Comparison of ENCODE assay signal across 1 cellular context in the genomic region with DNA sequence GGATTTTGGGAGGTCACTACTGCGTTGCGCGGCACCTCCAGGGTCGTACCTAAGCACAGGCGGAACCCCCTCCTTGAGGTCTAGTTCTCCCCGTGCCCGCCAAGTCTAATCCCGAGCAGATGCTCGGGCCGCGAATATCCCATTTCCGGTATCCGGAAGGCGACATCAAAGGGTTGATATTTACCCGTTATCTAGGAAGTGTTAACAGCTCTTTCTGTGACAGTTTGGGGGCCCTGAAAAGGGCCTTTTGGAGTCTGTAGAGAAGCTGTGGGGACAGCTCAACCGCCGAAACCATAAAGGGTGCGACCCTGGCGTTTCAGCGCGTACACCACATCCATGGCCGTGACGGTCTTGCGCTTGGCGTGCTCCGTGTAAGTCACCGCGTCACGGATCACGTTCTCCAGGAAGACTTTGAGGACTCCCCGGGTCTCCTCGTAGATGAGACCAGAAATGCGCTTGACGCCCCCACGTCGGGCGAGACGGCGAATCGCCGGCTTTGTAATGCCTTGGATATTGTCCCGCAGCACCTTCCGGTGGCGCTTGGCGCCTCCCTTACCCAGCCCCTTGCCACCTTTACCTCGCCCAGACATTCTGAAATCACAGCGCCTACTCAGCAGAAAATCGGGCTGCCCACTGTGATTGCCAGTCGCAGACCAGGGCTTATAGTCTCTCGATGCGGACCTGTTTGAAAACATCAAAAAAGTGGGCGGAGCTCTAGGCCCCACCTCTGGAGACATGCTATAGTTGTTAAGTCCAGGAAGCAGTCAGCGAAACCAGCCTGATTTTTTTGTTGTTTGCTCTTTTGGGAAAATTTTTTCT.
TF ChIP-seq lines count a peak whose summit lies in the region.

No MANE protein-coding gene starts in this region.

TF ChIP-seq in HepG2, 621 proteins besides CTCF, POLR2A, EP300 and RAD21 (continues in another document):
- TF ChIP-seq ZNF317 (CRISPR knock-in tag; IDR thresholded peaks at IDR 0.05) (peak; percentile 15; the same call in 1 of the 2 replicates), ZNF24 (IDR thresholded peaks at IDR 0.05) (no peak), ZIK1 (CRISPR knock-in tag; IDR thresholded peaks at IDR 0.05; ENCODE audit: borderline replicate concordance, low read depth) (no peak), MATR3 (CRISPR knock-in tag; IDR thresholded peaks at IDR 0.05) (no peak), ZNF382 (CRISPR knock-in tag; IDR thresholded peaks at IDR 0.05; ENCODE audit: borderline replicate concordance) (no peak), YEATS2 (CRISPR knock-in tag; IDR thresholded peaks at IDR 0.05; ENCODE audit: borderline replicate concordance) (peak; percentile 91), PHF20 (CRISPR knock-in tag; IDR thresholded peaks at IDR 0.05) (no peak; the same call in 1 of the 2 replicates), ZNF589 (CRISPR knock-in tag; conservative IDR thresholded peaks at IDR 0.05) (no peak), RFX1 (IDR thresholded peaks at IDR 0.05) (no peak), ZSCAN29 (CRISPR knock-in tag; conservative IDR thresholded peaks at IDR 0.05) (no peak; the same call in 1 of the 2 replicates), ZSCAN12 (CRISPR knock-in tag; IDR thresholded peaks at IDR 0.05) (no peak), PREB (CRISPR knock-in tag; IDR thresholded peaks at IDR 0.05) (no peak), PPARG (CRISPR knock-in tag; conservative IDR thresholded peaks at IDR 0.05) (peak; percentile 71), NCOA1 (CRISPR knock-in tag; IDR thresholded peaks at IDR 0.05) (no peak; the same call in 1 of the 2 replicates), NONO (IDR thresholded peaks at IDR 0.05) (no peak), NONO (CRISPR knock-in tag; conservative IDR thresholded peaks at IDR 0.05) (peak; percentile 80), NR3C1 (CRISPR knock-in tag; IDR thresholded peaks at IDR 0.05) (no peak), ZNF556 (CRISPR knock-in tag; IDR thresholded peaks at IDR 0.05; ENCODE audit: borderline replicate concordance) (peak; percentile 72; the same call in 1 of the 2 replicates), ZNF331 (CRISPR knock-in tag; IDR thresholded peaks at IDR 0.05) (peak; percentile 74; the same call in 1 of the 2 replicates), HNRNPLL (IDR thresholded peaks at IDR 0.05; ENCODE audit: low read depth, low read length, poor library complexity, severe bottlenecking) (no peak), MLLT10 (CRISPR knock-in tag; IDR thresholded peaks at IDR 0.05) (no peak), ATAD3A (CRISPR knock-in tag; IDR thresholded peaks at IDR 0.05) (no peak), AGO2 (optimal IDR thresholded peaks at IDR 0.05; ENCODE audit: low read depth, low read length) (peak; percentile 81), MBNL3 (CRISPR knock-in tag; conservative IDR thresholded peaks at IDR 0.05) (no peak), CSRNP2 (CRISPR knock-in tag; conservative IDR thresholded peaks at IDR 0.05; ENCODE audit: low read depth) (no peak), ZFP37 (CRISPR knock-in tag; IDR thresholded peaks at IDR 0.05; ENCODE audit: borderline replicate concordance) (no peak), NFAT5 (CRISPR knock-in tag; IDR thresholded peaks at IDR 0.05) (no peak), ZMAT3 (CRISPR knock-in tag; conservative IDR thresholded peaks at IDR 0.05) (peak; percentile 22; the same call in 1 of the 2 replicates), SCMH1 (CRISPR knock-in tag; IDR thresholded peaks at IDR 0.05; ENCODE audit: borderline replicate concordance) (no peak), ZNF3 (CRISPR knock-in tag; IDR thresholded peaks at IDR 0.05) (no peak; the same call in 1 of the 2 replicates), ZFP41 (CRISPR knock-in tag; IDR thresholded peaks at IDR 0.05; ENCODE audit: borderline replicate concordance) (no peak)
- TF ChIP-seq, protein P1, sequence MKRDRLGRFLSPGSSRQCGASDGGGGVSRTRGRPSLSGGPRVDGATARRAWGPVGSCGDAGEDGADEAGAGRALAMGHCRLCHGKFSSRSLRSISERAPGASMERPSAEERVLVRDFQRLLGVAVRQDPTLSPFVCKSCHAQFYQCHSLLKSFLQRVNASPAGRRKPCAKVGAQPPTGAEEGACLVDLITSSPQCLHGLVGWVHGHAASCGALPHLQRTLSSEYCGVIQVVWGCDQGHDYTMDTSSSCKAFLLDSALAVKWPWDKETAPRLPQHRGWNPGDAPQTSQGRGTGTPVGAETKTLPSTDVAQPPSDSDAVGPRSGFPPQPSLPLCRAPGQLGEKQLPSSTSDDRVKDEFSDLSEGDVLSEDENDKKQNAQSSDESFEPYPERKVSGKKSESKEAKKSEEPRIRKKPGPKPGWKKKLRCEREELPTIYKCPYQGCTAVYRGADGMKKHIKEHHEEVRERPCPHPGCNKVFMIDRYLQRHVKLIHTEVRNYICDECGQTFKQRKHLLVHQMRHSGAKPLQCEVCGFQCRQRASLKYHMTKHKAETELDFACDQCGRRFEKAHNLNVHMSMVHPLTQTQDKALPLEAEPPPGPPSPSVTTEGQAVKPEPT (CRISPR knock-in tag; IDR thresholded peaks at IDR 0.05; ENCODE audit: low read depth), result 0 out of 2 replicates have a peak, but pooled peaks have one; percentile 32
- TF ChIP-seq, protein P2, sequence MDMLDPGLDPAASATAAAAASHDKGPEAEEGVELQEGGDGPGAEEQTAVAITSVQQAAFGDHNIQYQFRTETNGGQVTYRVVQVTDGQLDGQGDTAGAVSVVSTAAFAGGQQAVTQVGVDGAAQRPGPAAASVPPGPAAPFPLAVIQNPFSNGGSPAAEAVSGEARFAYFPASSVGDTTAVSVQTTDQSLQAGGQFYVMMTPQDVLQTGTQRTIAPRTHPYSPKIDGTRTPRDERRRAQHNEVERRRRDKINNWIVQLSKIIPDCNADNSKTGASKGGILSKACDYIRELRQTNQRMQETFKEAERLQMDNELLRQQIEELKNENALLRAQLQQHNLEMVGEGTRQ (IDR thresholded peaks at IDR 0.05; ENCODE audit: low read depth, low read length), result no peak
- TF ChIP-seq, protein P2 (CRISPR knock-in tag; IDR thresholded peaks at IDR 0.05; ENCODE audit: borderline replicate concordance), result no peak
- TF ChIP-seq, protein P3, sequence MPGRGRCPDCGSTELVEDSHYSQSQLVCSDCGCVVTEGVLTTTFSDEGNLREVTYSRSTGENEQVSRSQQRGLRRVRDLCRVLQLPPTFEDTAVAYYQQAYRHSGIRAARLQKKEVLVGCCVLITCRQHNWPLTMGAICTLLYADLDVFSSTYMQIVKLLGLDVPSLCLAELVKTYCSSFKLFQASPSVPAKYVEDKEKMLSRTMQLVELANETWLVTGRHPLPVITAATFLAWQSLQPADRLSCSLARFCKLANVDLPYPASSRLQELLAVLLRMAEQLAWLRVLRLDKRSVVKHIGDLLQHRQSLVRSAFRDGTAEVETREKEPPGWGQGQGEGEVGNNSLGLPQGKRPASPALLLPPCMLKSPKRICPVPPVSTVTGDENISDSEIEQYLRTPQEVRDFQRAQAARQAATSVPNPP (CRISPR knock-in tag; IDR thresholded peaks at IDR 0.05), result peak; percentile 79; the same call in 1 of the 2 replicates
- TF ChIP-seq, protein P4, sequence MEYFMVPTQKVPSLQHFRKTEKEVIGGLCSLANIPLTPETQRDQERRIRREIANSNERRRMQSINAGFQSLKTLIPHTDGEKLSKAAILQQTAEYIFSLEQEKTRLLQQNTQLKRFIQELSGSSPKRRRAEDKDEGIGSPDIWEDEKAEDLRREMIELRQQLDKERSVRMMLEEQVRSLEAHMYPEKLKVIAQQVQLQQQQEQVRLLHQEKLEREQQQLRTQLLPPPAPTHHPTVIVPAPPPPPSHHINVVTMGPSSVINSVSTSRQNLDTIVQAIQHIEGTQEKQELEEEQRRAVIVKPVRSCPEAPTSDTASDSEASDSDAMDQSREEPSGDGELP (IDR thresholded peaks at IDR 0.05; ENCODE audit: borderline replicate concordance, low read depth), result no peak
- TF ChIP-seq, protein P5, sequence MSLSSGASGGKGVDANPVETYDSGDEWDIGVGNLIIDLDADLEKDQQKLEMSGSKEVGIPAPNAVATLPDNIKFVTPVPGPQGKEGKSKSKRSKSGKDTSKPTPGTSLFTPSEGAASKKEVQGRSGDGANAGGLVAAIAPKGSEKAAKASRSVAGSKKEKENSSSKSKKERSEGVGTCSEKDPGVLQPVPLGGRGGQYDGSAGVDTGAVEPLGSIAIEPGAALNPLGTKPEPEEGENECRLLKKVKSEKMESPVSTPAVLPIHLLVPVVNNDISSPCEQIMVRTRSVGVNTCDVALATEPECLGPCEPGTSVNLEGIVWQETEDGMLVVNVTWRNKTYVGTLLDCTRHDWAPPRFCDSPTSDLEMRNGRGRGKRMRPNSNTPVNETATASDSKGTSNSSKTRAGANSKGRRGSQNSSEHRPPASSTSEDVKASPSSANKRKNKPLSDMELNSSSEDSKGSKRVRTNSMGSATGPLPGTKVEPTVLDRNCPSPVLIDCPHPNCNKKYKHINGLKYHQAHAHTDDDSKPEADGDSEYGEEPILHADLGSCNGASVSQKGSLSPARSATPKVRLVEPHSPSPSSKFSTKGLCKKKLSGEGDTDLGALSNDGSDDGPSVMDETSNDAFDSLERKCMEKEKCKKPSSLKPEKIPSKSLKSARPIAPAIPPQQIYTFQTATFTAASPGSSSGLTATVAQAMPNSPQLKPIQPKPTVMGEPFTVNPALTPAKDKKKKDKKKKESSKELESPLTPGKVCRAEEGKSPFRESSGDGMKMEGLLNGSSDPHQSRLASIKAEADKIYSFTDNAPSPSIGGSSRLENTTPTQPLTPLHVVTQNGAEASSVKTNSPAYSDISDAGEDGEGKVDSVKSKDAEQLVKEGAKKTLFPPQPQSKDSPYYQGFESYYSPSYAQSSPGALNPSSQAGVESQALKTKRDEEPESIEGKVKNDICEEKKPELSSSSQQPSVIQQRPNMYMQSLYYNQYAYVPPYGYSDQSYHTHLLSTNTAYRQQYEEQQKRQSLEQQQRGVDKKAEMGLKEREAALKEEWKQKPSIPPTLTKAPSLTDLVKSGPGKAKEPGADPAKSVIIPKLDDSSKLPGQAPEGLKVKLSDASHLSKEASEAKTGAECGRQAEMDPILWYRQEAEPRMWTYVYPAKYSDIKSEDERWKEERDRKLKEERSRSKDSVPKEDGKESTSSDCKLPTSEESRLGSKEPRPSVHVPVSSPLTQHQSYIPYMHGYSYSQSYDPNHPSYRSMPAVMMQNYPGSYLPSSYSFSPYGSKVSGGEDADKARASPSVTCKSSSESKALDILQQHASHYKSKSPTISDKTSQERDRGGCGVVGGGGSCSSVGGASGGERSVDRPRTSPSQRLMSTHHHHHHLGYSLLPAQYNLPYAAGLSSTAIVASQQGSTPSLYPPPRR (CRISPR knock-in tag; IDR thresholded peaks at IDR 0.05; ENCODE audit: borderline replicate concordance), result peak; percentile 51; the same call in 1 of the 2 replicates
